Comparison of ENCODE assay signal across 14 cellular contexts in the genomic region with DNA sequence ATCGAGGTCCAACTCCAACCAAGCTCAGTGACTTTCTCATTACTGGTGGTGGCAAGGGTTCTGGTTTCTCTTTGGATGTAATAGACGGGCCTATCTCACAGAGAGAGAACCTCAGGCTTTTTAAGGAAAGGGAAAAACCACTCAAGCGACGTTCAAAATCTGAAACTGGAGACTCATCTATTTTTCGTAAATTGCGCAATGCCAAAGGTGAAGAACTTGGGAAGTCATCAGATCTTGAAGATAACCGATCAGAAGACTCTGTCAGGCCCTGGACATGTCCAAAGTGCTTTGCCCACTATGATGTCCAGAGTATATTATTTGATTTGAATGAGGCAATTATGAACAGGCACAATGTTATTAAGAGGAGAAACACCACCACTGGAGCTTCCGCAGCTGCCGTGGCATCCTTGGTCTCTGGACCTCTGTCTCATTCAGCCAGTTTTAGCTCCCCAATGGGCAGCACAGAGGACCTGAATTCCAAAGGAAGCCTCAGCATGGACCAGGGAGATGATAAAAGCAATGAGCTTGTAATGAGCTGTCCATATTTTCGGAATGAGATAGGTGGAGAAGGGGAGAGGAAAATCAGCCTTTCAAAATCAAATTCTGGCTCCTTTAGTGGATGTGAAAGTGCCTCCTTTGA.
"Had no signal": no experiment of that assay in that cellular context is flagged by ENCODE, and none has a peak within 500 bp of the region (broad histone marks: within the 10 kb centered on the region; RNA-seq: fewer than 3 reads in every experiment).

No MANE protein-coding gene starts in this region.

- H3K9me3 ChIP-seq: colonic mucosa, gastroesophageal sphincter, ovary, tibial nerve had no signal

- FAIRE-seq: keratinocyte, TTC549 had no signal

- H3K36me3 ChIP-seq: colonic mucosa, gastroesophageal sphincter, ovary, tibial nerve had no signal

- H3K4me3 ChIP-seq: colonic mucosa, gastroesophageal sphincter, ovary had no signal

- H3K27ac ChIP-seq: colonic mucosa, gastroesophageal sphincter, ovary had no signal

- DNase-seq: activated CD4-positive, alpha-beta T cell treated with anti-CD3 and anti-CD28 coated beads, Interleukin-2, amount 10 ng/mL, durations not matched to agents 7 days and 5 days; activated CD4-positive, CD25-positive, alpha-beta regulatory T cell; activated effector memory CD4-positive, alpha-beta T cell treated with anti-CD3 and anti-CD28 coated beads, Interleukin-2, amount 50 U/mL, for 16 hours; activated T-cell treated with anti-CD3 and anti-CD28 coated beads, Interleukin-2, amount 50 U/mL, for 1 hour; colonic mucosa; effector memory CD4-positive, alpha-beta T cell; left ventricle myocardium superior; ovary had no signal

- H3K9me3 Mint-ChIP-seq: activated CD4-positive, alpha-beta T cell treated with anti-CD3 and anti-CD28 coated beads, Interleukin-2, amount 10 ng/mL, durations not matched to agents 7 days and 5 days; neural crest cell; T-helper 1 cell treated with Interleukin-12 subunit alpha and Interleukin-12 subunit beta and Interleukin-4 antibody, amounts not matched to agents 30 μg/mL and 1 μg/mL, for 36 hours had no signal

- H3K27me3 ChIP-seq: colonic mucosa, gastroesophageal sphincter, ovary, tibial nerve had no signal

- H3K4me1 ChIP-seq: colonic mucosa had no signal

- H3K4me3 Mint-ChIP-seq: activated CD4-positive, alpha-beta T cell treated with anti-CD3 and anti-CD28 coated beads, Interleukin-2, amount 10 ng/mL, durations not matched to agents 7 days and 5 days; neural crest cell; T-helper 1 cell treated with Interleukin-12 subunit alpha and Interleukin-12 subunit beta and Interleukin-4 antibody, amounts not matched to agents 30 μg/mL and 1 μg/mL, for 36 hours had no signal

- H3K27ac Mint-ChIP-seq: activated CD4-positive, alpha-beta T cell treated with anti-CD3 and anti-CD28 coated beads, Interleukin-2, amount 10 ng/mL, durations not matched to agents 7 days and 5 days; T-helper 1 cell treated with Interleukin-12 subunit alpha and Interleukin-12 subunit beta and Interleukin-4 antibody, amounts not matched to agents 30 μg/mL and 1 μg/mL, for 36 hours had no signal

- H3K27me3 Mint-ChIP-seq: activated CD4-positive, alpha-beta T cell treated with anti-CD3 and anti-CD28 coated beads, Interleukin-2, amount 10 ng/mL, durations not matched to agents 7 days and 5 days had no signal
